In genomic region chr12:122051231-122051876, GRCh38 we compare ENCODE assay signal across 14 cellular contexts. TPM values are rescaled to one million over a fixed set of nuclear protein-coding genes. Genes with fewer than 3 reads are reported as not detected.
DNase-seq lines count a peak whose midpoint lies in the region; ATAC-seq and TF ChIP-seq lines count a peak whose summit lies in the region.
"Had no signal": no experiment of that assay in that cellular context is flagged by ENCODE, and none has a peak within 500 bp of the region (broad histone marks: within the 10 kb centered on the region; RNA-seq: fewer than 3 reads in every experiment).

No MANE protein-coding gene starts in this region.

- TF ChIP-seq CTCF in fibroblast of the aortic adventitia (IDR thresholded peaks at IDR 0.05; ENCODE audit: insufficient read depth, low read length) (no peak), upper lobe of right lung (IDR thresholded peaks at IDR 0.05) (no peak)

- H3K9me3 ChIP-seq in muscle layer of colon (ENCODE audit: low read length) (no peaks in the 10 kb centered on the region), upper lobe of right lung (no peaks in the 10 kb centered on the region)

- H3K4me1 ChIP-seq in muscle layer of colon (ENCODE audit: insufficient read depth, low read length) (peaks cover 31% of the 10 kb centered on the region), upper lobe of right lung (peaks cover 18% of the 10 kb centered on the region)

- intact Hi-C loops in upper lobe of right lung (cut with DNase I), result no loop called here

- H3K36me3 ChIP-seq in muscle layer of colon (ENCODE audit: insufficient read depth, low read length) (no peaks in the 10 kb centered on the region), upper lobe of right lung (peaks cover 3% of the 10 kb centered on the region), H7 (replicated peaks; ENCODE audit: control insufficient read depth, insufficient read depth, low read length) (peaks cover 7% of the 10 kb centered on the region)

- H3K4me3 ChIP-seq in fibroblast of the aortic adventitia (ENCODE audit: low read depth, low read length) (no peak overlapping the region), muscle layer of colon (ENCODE audit: low read depth in 1 of 2, low read length in 2 of 2) (no peak overlapping the region), upper lobe of right lung (no peak overlapping the region), H7 (ENCODE audit: insufficient read depth, low read depth, low read length) (no peak overlapping the region)

- ATAC-seq in upper lobe of right lung (no peak), HG03457 (IDR thresholded peaks at IDR 0.05; ENCODE audit: unreplicated experiment) (no peak)
- ATAC-seq: activated CD8-positive, alpha-beta memory T cell treated with anti-CD3 and anti-CD28 coated beads, Interleukin-2, amount 10 ng/mL, durations not matched to agents 7 days and 5 days had no signal

- H3K27me3 ChIP-seq in muscle layer of colon (ENCODE audit: control insufficient read depth in 1 of 2, insufficient read depth in 2 of 2, low read length in 2 of 2), result no peaks in the 10 kb centered on the region
- H3K27me3 ChIP-seq in upper lobe of right lung, result no peaks in the 10 kb centered on the region
- no peaks in the 10 kb centered on the region for H3K27me3 ChIP-seq in H7 (ENCODE audit: control insufficient read depth, insufficient read depth, low read length)

- H3K27ac ChIP-seq in muscle layer of colon (ENCODE audit: low read depth, low read length), result peak overlapping the region; percentile 53
- H3K27ac ChIP-seq in upper lobe of right lung, result peak overlapping the region; percentile 30

- H3K9ac ChIP-seq in muscle layer of colon (ENCODE audit: low read length), result no peak overlapping the region

- DNase-seq in DMS53 (lab: John Stamatoyannopoulos, UW) (peak; percentile 16), DMS53 treated with DMSO at 0.1 percent for 48 hours (lab: John Stamatoyannopoulos, UW; ENCODE audit: unreplicated experiment) (no peak), fibroblast of the aortic adventitia (ENCODE audit: low read depth) (peak; percentile 16), upper lobe of right lung (no peak), COR-L47 (lab: John Stamatoyannopoulos, UW) (no peak), H7 (no peak)
- DNase-seq: activated CD8-positive, alpha-beta memory T cell treated with anti-CD3 and anti-CD28 coated beads, Interleukin-2, amount 10 ng/mL, durations not matched to agents 7 days and 5 days; effector CD4-positive, alpha-beta T cell; hypothalamus; NCI-H1105; NCI-H526; trophoblast cell had no signal

RNA-seq across cellular contexts. Expression of gene MLXIP, which starts 27.2 kb away (rescaled TPM):
- 8.3 and 15.4 TPM in 2 replicates for total RNA-seq in fibroblast of the aortic adventitia (ENCODE audit: low replicate concordance)
- 57.4 TPM for total RNA-seq in upper lobe of right lung
- total RNA-seq in H7 (2014; rRNA removed; shearing (Covaris generic)), result 29.7 and 49.8 TPM in 2 replicates

RNA-seq across cellular contexts. Expression of gene BCL7A, which starts 29.7 kb away (rescaled TPM):
- total RNA-seq in fibroblast of the aortic adventitia (ENCODE audit: low replicate concordance) (3.2 and 12.2 TPM in 2 replicates), upper lobe of right lung (11.4 TPM)
- 10.6 and 11.2 TPM in 2 replicates for total RNA-seq in H7 (2014; rRNA removed; shearing (Covaris generic))

Comparison
In these comparisons a context has a peak if more than half of its experiments do, and no peak if none do; other contexts are left out.
1. DNase-seq: peak in DMS53 (single experiment) and fibroblast of the aortic adventitia (single experiment); none in DMS53 treated with DMSO at 0.1 percent for 48 hours (single experiment), upper lobe of right lung (single experiment), COR-L47 (single experiment) and H7 (single experiment).